In the genomic region with DNA sequence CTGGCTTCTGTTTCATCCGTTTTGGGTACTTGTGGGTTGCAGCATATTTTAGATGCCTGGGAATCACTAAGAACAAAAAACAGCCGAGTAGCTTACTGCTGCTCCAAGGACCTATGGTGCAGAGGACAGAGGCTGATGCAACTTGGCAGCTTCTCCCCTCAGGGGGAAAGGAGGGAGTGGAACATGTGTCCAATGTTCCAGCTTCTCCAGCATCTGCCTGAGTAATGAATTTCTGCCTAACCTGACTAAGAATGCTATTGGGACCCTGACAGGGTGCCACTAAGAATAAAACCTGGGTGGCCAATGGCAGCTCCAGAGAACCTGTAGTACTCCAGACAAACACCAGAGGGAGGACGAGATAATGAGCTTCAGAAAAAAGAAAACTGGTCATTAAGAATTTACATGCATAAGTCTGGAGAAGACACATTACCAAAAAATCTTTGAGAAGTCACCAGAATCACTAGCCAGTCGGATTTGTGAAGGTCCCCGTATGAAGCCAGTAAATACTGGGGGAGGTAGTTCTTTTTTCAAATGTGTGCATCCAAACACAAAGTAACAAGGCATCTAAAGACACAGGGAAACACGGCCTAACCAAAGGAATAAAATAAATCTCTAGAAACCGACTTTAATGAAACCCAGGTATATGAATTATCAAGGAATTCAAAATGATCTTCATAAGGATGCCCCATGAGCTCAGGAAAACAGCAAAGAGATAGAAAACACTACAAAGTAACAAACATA, we compare ENCODE assay signal across 9 cellular contexts.
DNase-seq lines count a peak whose midpoint lies in the region; ATAC-seq and TF ChIP-seq lines count a peak whose summit lies in the region.
"Had no signal": no experiment of that assay in that cellular context is flagged by ENCODE, and none has a peak within 500 bp of the region (broad histone marks: within the 10 kb centered on the region; RNA-seq: fewer than 3 reads in every experiment).

No MANE protein-coding gene starts in this region.

- peak; percentile 84 for ATAC-seq in GM21360 (IDR thresholded peaks at IDR 0.05; ENCODE audit: unreplicated experiment)
- ATAC-seq in WTC11: peak; percentile 87
- ATAC-seq in HG02981 (IDR thresholded peaks at IDR 0.05; ENCODE audit: unreplicated experiment): no peak

- H3K27ac ChIP-seq in endodermal cell (ENCODE audit: low read depth, low read length): no peak overlapping the region
- no peak overlapping the region for H3K27ac ChIP-seq in neural progenitor cell

- H3K4me2 ChIP-seq in neural progenitor cell: no peak overlapping the region

- peak overlapping the region; percentile 21 for H2AFZ ChIP-seq in neural progenitor cell (replicated peaks)

- no peaks in the 10 kb centered on the region for H3F3A ChIP-seq in neural progenitor cell (ENCODE audit: low read depth)

- TF ChIP-seq CTCF in WTC11 (IDR thresholded peaks at IDR 0.05): peak; percentile 77
- peak; percentile 83 for TF ChIP-seq CTCF in endodermal cell (conservative IDR thresholded peaks at IDR 0.05)
- TF ChIP-seq CTCF in neural progenitor cell (IDR thresholded peaks at IDR 0.05): peak; percentile 65

- H3K36me3 ChIP-seq in endodermal cell (ENCODE audit: control insufficient read depth, insufficient read depth, low read length) (no peaks in the 10 kb centered on the region), neural progenitor cell (no peaks in the 10 kb centered on the region)

- H3K27me3 ChIP-seq in endodermal cell (ENCODE audit: control insufficient read depth, insufficient read depth, low read length, poor library complexity, severe bottlenecking) (no peaks in the 10 kb centered on the region), neural progenitor cell (no peaks in the 10 kb centered on the region)

- peak; percentile 71 for DNase-seq in ELF-1 (ENCODE audit: low read depth, low spot score)
- peak; percentile 42 for DNase-seq in HT1080 (ENCODE audit: low read depth)
- peak; percentile 27 for DNase-seq in WTC11 (ENCODE audit: low spot score)
- peak; percentile 80 for DNase-seq in endodermal cell
- DNase-seq in neural progenitor cell (ENCODE audit: low spot score): peak; percentile 42
- DNase-seq in NCI-H510A (lab: John Stamatoyannopoulos, UW): no peak

- CTCF ChIA-PET in WTC11 (lab: Charles Lee): interaction anchor here (0.5 to 2.1 kb wide), 35 partner anchors 9 to 762 kb away, joined by 3 to 14 read pairs (median 4); no protein-coding TSS in a partner anchor

- H3K27me3 Mint-ChIP-seq in WTC11 (ENCODE audit: low read depth) (no peaks in the 10 kb centered on the region), endodermal cell (ENCODE audit: insufficient read depth) (no peaks in the 10 kb centered on the region), neural progenitor cell (ENCODE audit: insufficient read depth, low read depth) (peaks cover 2% of the 10 kb centered on the region)
- H3K27me3 Mint-ChIP-seq: activated naive CD4-positive, alpha-beta T cell treated with anti-CD3 and anti-CD28 coated beads, Interleukin-2, amount 50 U/mL, for 24 hours had no signal

- H3K36me3 Mint-ChIP-seq in WTC11 (no peaks in the 10 kb centered on the region), endodermal cell (ENCODE audit: low read depth) (no peaks in the 10 kb centered on the region), neural progenitor cell (peaks cover 3% of the 10 kb centered on the region)
- H3K36me3 Mint-ChIP-seq: activated naive CD4-positive, alpha-beta T cell treated with anti-CD3 and anti-CD28 coated beads, Interleukin-2, amount 50 U/mL, for 24 hours had no signal

- H3K9ac ChIP-seq in endodermal cell (ENCODE audit: extremely low read depth, low read length, poor library complexity, severe bottlenecking) (no peak overlapping the region), neural progenitor cell (no peak overlapping the region)

- H4K20me1 ChIP-seq in neural progenitor cell (ENCODE audit: low read depth): no peaks in the 10 kb centered on the region

- 64 to 73% methylated on average over 4 to 7 of the region's 7 CpGs for WGBS in endodermal cell (ENCODE audit: insufficient coverage in 1 of 2, insufficient read length in 1 of 2), 2 experiments

- H3K4me3 ChIP-seq in endodermal cell (ENCODE audit: low read length) (no peak overlapping the region), neural progenitor cell (no peak overlapping the region)

- H3K27ac Mint-ChIP-seq in WTC11 (peak overlapping the region; percentile 49), endodermal cell (no peak overlapping the region), neural progenitor cell (no peak overlapping the region)
- H3K27ac Mint-ChIP-seq: activated naive CD4-positive, alpha-beta T cell treated with anti-CD3 and anti-CD28 coated beads, Interleukin-2, amount 50 U/mL, for 24 hours had no signal

- H3K4me3 Mint-ChIP-seq in WTC11: no peak overlapping the region
- no peak overlapping the region for H3K4me3 Mint-ChIP-seq in endodermal cell
- no peak overlapping the region for H3K4me3 Mint-ChIP-seq in neural progenitor cell
- H3K4me3 Mint-ChIP-seq: activated naive CD4-positive, alpha-beta T cell treated with anti-CD3 and anti-CD28 coated beads, Interleukin-2, amount 50 U/mL, for 24 hours had no signal

- H3K9me3 Mint-ChIP-seq in WTC11 (0 out of 2 replicates have a peak, but pooled peaks cover 4% of the 10 kb centered on the region), endodermal cell (no peaks in the 10 kb centered on the region), neural progenitor cell (peaks cover 6% of the 10 kb centered on the region)
- H3K9me3 Mint-ChIP-seq: activated naive CD4-positive, alpha-beta T cell treated with anti-CD3 and anti-CD28 coated beads, Interleukin-2, amount 50 U/mL, for 24 hours had no signal

- peaks cover 22% of the 10 kb centered on the region for H3K4me1 Mint-ChIP-seq in WTC11
- H3K4me1 Mint-ChIP-seq in endodermal cell: peaks cover 2% of the 10 kb centered on the region
- H3K4me1 Mint-ChIP-seq in neural progenitor cell: peaks cover 23% of the 10 kb centered on the region
- H3K4me1 Mint-ChIP-seq: activated naive CD4-positive, alpha-beta T cell treated with anti-CD3 and anti-CD28 coated beads, Interleukin-2, amount 50 U/mL, for 24 hours had no signal

- H3K4me1 ChIP-seq in endodermal cell (ENCODE audit: control insufficient read depth, insufficient read depth, low read length): no peaks in the 10 kb centered on the region
- peaks cover 11% of the 10 kb centered on the region for H3K4me1 ChIP-seq in neural progenitor cell

- no peaks in the 10 kb centered on the region for H3K9me3 ChIP-seq in endodermal cell (ENCODE audit: control insufficient read depth, low read length)
- H3K9me3 ChIP-seq in neural progenitor cell (ENCODE audit: low read depth): no peaks in the 10 kb centered on the region

- POLR2A ChIA-PET in WTC11 (lab: Charles Lee): no interaction called here

- no peaks in the 10 kb centered on the region for H3K79me2 ChIP-seq in neural progenitor cell (ENCODE audit: low read depth)

TF ChIP-seq in WTC11, 78 proteins besides CTCF, POLR2A, EP300 and RAD21:
- no peak for TF ChIP-seq ZNF416 (CRISPR knock-in tag; IDR thresholded peaks at IDR 0.05)
- TF ChIP-seq FOXK1 (CRISPR knock-in tag; IDR thresholded peaks at IDR 0.05): no peak
- no peak for TF ChIP-seq ZNF396 (CRISPR knock-in tag; IDR thresholded peaks at IDR 0.05; ENCODE audit: borderline replicate concordance)
- TF ChIP-seq ZNF138 (CRISPR knock-in tag; conservative IDR thresholded peaks at IDR 0.05): no peak
- no peak for TF ChIP-seq JAZF1 (CRISPR knock-in tag; IDR thresholded peaks at IDR 0.05)
- TF ChIP-seq PRRX2 (CRISPR knock-in tag; IDR thresholded peaks at IDR 0.05): no peak
- TF ChIP-seq ATF1 (CRISPR knock-in tag; IDR thresholded peaks at IDR 0.05): no peak
- no peak for TF ChIP-seq ZNF423 (CRISPR knock-in tag; IDR thresholded peaks at IDR 0.05)
- TF ChIP-seq, protein P1, sequence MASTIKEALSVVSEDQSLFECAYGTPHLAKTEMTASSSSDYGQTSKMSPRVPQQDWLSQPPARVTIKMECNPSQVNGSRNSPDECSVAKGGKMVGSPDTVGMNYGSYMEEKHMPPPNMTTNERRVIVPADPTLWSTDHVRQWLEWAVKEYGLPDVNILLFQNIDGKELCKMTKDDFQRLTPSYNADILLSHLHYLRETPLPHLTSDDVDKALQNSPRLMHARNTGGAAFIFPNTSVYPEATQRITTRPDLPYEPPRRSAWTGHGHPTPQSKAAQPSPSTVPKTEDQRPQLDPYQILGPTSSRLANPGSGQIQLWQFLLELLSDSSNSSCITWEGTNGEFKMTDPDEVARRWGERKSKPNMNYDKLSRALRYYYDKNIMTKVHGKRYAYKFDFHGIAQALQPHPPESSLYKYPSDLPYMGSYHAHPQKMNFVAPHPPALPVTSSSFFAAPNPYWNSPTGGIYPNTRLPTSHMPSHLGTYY (CRISPR knock-in tag; IDR thresholded peaks at IDR 0.05): no peak
- TF ChIP-seq PREB (CRISPR knock-in tag; IDR thresholded peaks at IDR 0.05; ENCODE audit: borderline replicate concordance): no peak
- TF ChIP-seq TEAD4 (CRISPR knock-in tag; IDR thresholded peaks at IDR 0.05): no peak
- TF ChIP-seq JUN (CRISPR knock-in tag; IDR thresholded peaks at IDR 0.05): no peak
- TF ChIP-seq CDX4 (CRISPR knock-in tag; IDR thresholded peaks at IDR 0.05; ENCODE audit: borderline replicate concordance): no peak
